27 cellular contexts compared by ENCODE assay signal in the genomic region with DNA sequence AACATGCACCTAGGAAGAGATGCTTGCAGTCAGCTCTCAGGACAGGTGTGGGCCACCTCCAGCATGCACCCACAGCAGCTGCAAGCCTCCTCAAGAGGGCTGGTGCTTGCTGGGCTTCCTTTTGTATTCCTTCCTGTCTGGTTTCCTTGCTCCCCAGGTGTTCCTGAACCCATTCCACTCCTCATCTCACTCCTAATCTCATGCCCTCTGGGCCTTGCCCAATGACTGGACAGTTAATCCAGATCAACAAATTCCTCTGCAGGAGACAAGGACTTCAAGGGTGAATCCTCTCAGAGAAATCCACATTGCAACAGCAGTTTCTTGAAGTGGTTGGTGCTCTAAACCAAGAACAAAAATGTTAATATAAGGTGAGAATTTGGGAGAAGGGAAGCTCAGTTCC. TPM values are rescaled to one million over a fixed set of nuclear protein-coding genes. Genes with fewer than 3 reads are reported as not detected.
DNase-seq lines count a peak whose midpoint lies in the region; ATAC-seq and TF ChIP-seq lines count a peak whose summit lies in the region.
"Had no signal": no experiment of that assay in that cellular context is flagged by ENCODE, and none has a peak within 500 bp of the region (broad histone marks: within the 10 kb centered on the region; RNA-seq: fewer than 3 reads in every experiment).

No MANE protein-coding gene starts in this region.

- POLR2A ChIA-PET in activated CD4-positive, alpha-beta memory T cell treated with anti-CD3 and anti-CD28 coated beads, Interleukin-2, amount 10 ng/mL, durations not matched to agents 7 days and 5 days (lab: Charles Lee): interaction anchor here (0.7 to 1.2 kb wide), 4 partner anchors 11 to 153 kb away, joined by 3 to 5 read pairs (median 4); no protein-coding TSS in a partner anchor
- POLR2A ChIA-PET in activated CD4-positive, alpha-beta memory T cell treated with anti-CD3 and anti-CD28 coated beads for 36 hours (lab: Charles Lee): no interaction called here
- POLR2A ChIA-PET in CD4-positive, alpha-beta T cell (lab: Charles Lee): interaction anchor here (0.6 to 1.8 kb wide), 8 partner anchors 12 to 118 kb away, joined by 3 to 8 read pairs (median 4); a partner anchor contains a TSS
- POLR2A ChIA-PET in activated CD8-positive, alpha-beta T cell treated with anti-CD3 and anti-CD28 coated beads, Interleukin-2, amount 10 ng/mL, durations not matched to agents 7 days and 5 days (lab: Charles Lee): interaction anchor here (0.6 to 2.2 kb wide), 4 partner anchors 30 to 85 kb away, joined by 3 to 9 read pairs (median 3); a partner anchor contains a TSS

- intact Hi-C loops in activated CD4-positive, alpha-beta memory T cell treated with anti-CD3 and anti-CD28 coated beads for 36 hours (cut with micrococcal nuclease): no loop called here
- intact Hi-C loops in CD4-positive, alpha-beta T cell (cut with DNase I, micrococcal nuclease): loop anchor here in 1 of 2 experiments (10.0 kb wide), 1 partner anchor 49 kb away; no protein-coding TSS in a partner anchor
- intact Hi-C loops in esophagus muscularis mucosa (cut with DNase I) (no loop called here), sigmoid colon (cut with DNase I) (no loop called here)

- H3K36me3 ChIP-seq in esophagus muscularis mucosa (no peaks in the 10 kb centered on the region), sigmoid colon (no peaks in the 10 kb centered on the region)
- H3K36me3 ChIP-seq: left lung, neutrophil, thyroid gland had no signal

- DNase-seq in activated CD4-positive, alpha-beta memory T cell treated with anti-CD3 and anti-CD28 coated beads, Interleukin-2, amount 10 ng/mL, durations not matched to agents 7 days and 5 days: no peak
- DNase-seq in activated CD4-positive, alpha-beta memory T cell treated with anti-CD3 and anti-CD28 coated beads for 36 hours: no peak
- DNase-seq in CD4-positive, alpha-beta T cell: no peak
- peak; percentile 21 for DNase-seq in activated CD8-positive, alpha-beta T cell treated with anti-CD3 and anti-CD28 coated beads, Interleukin-2, amount 10 ng/mL, durations not matched to agents 7 days and 5 days
- DNase-seq in esophagus muscularis mucosa (ENCODE audit: extremely low spot score): peak; percentile 45
- DNase-seq in stimulated activated CD4-positive, alpha-beta T cell treated with anti-CD3 and anti-CD28 coated beads, Interleukin-15, amount 100 ng/mL, for 24 hours: no peak
- no peak for DNase-seq in sigmoid colon
- DNase-seq: AML-193; cortex of kidney; EL; endodermal cell; glutamatergic neuron; left lung; NCI-H146; NCI-H226; NCI-H526 treated with DMSO at 0.1 percent for 48 hours; PC-3; posterior cingulate gyrus; right cardiac atrium; stimulated activated CD8-positive, alpha-beta memory T cell treated with anti-CD3 and anti-CD28 coated beads, Interleukin-4, amount 100 ng/mL, for 48 hours; T-helper 9 cell; thyroid gland had no signal

- TF ChIP-seq POLR2A in esophagus muscularis mucosa (IDR thresholded peaks at IDR 0.05; ENCODE audit: low read depth) (no peak), sigmoid colon (IDR thresholded peaks at IDR 0.05) (no peak)

- no peak for ATAC-seq in CD4-positive, alpha-beta T cell (ENCODE audit: poor library complexity)
- no peak for ATAC-seq in activated CD8-positive, alpha-beta T cell treated with anti-CD3 and anti-CD28 coated beads, Interleukin-2, amount 10 ng/mL, durations not matched to agents 7 days and 5 days
- no peak for ATAC-seq in HG03135 (IDR thresholded peaks at IDR 0.05; ENCODE audit: unreplicated experiment)
- ATAC-seq: activated naive CD4-positive, alpha-beta T cell treated with anti-CD3 and anti-CD28 coated beads, Interleukin-2, amount 50 U/mL, for 72 hours; left lung; PC-3; right cardiac atrium had no signal

- no peak overlapping the region for H3K4me3 Mint-ChIP-seq in activated CD4-positive, alpha-beta memory T cell treated with anti-CD3 and anti-CD28 coated beads, Interleukin-2, amount 10 ng/mL, durations not matched to agents 7 days and 5 days
- no peak overlapping the region for H3K4me3 Mint-ChIP-seq in activated CD4-positive, alpha-beta memory T cell treated with anti-CD3 and anti-CD28 coated beads for 36 hours
- H3K4me3 Mint-ChIP-seq in CD4-positive, alpha-beta T cell: peak overlapping the region; percentile 72
- no peak overlapping the region for H3K4me3 Mint-ChIP-seq in activated CD8-positive, alpha-beta T cell treated with anti-CD3 and anti-CD28 coated beads, Interleukin-2, amount 10 ng/mL, durations not matched to agents 7 days and 5 days
- H3K4me3 Mint-ChIP-seq: endodermal cell had no signal

- no peaks in the 10 kb centered on the region for H3K27me3 ChIP-seq in CD4-positive, alpha-beta T cell (ENCODE audit: control insufficient read depth, insufficient read depth, low read length)
- H3K27me3 ChIP-seq in esophagus muscularis mucosa (no peaks in the 10 kb centered on the region), sigmoid colon (no peaks in the 10 kb centered on the region)
- H3K27me3 ChIP-seq: left lung, neutrophil, thyroid gland had no signal

- peak overlapping the region; percentile 76 for H3K27ac Mint-ChIP-seq in activated CD4-positive, alpha-beta memory T cell treated with anti-CD3 and anti-CD28 coated beads, Interleukin-2, amount 10 ng/mL, durations not matched to agents 7 days and 5 days
- H3K27ac Mint-ChIP-seq in activated CD4-positive, alpha-beta memory T cell treated with anti-CD3 and anti-CD28 coated beads for 36 hours: no peak overlapping the region
- peak overlapping the region; percentile 80 for H3K27ac Mint-ChIP-seq in CD4-positive, alpha-beta T cell
- peak overlapping the region; percentile 56 for H3K27ac Mint-ChIP-seq in activated CD8-positive, alpha-beta T cell treated with anti-CD3 and anti-CD28 coated beads, Interleukin-2, amount 10 ng/mL, durations not matched to agents 7 days and 5 days
- H3K27ac Mint-ChIP-seq: endodermal cell had no signal

- no peaks in the 10 kb centered on the region for H3K27me3 Mint-ChIP-seq in activated CD4-positive, alpha-beta memory T cell treated with anti-CD3 and anti-CD28 coated beads, Interleukin-2, amount 10 ng/mL, durations not matched to agents 7 days and 5 days
- no peaks in the 10 kb centered on the region for H3K27me3 Mint-ChIP-seq in activated CD4-positive, alpha-beta memory T cell treated with anti-CD3 and anti-CD28 coated beads for 36 hours
- H3K27me3 Mint-ChIP-seq in CD4-positive, alpha-beta T cell: no peaks in the 10 kb centered on the region
- no peaks in the 10 kb centered on the region for H3K27me3 Mint-ChIP-seq in activated CD8-positive, alpha-beta T cell treated with anti-CD3 and anti-CD28 coated beads, Interleukin-2, amount 10 ng/mL, durations not matched to agents 7 days and 5 days (ENCODE audit: low read depth)

- no peaks in the 10 kb centered on the region for H3K9me3 Mint-ChIP-seq in activated CD4-positive, alpha-beta memory T cell treated with anti-CD3 and anti-CD28 coated beads, Interleukin-2, amount 10 ng/mL, durations not matched to agents 7 days and 5 days
- H3K9me3 Mint-ChIP-seq in activated CD4-positive, alpha-beta memory T cell treated with anti-CD3 and anti-CD28 coated beads for 36 hours: no peaks in the 10 kb centered on the region
- H3K9me3 Mint-ChIP-seq in CD4-positive, alpha-beta T cell: no peaks in the 10 kb centered on the region
- H3K9me3 Mint-ChIP-seq in activated CD8-positive, alpha-beta T cell treated with anti-CD3 and anti-CD28 coated beads, Interleukin-2, amount 10 ng/mL, durations not matched to agents 7 days and 5 days (ENCODE audit: insufficient read depth): no peaks in the 10 kb centered on the region
- H3K9me3 Mint-ChIP-seq: endodermal cell had no signal

- H3K4me3 ChIP-seq in esophagus muscularis mucosa (no peak overlapping the region), sigmoid colon (no peak overlapping the region)
- H3K4me3 ChIP-seq: left lung, SK-N-MC, thyroid gland had no signal

- no peak for TF ChIP-seq CTCF in CD4-positive, alpha-beta T cell (IDR thresholded peaks at IDR 0.05)
- TF ChIP-seq CTCF in esophagus muscularis mucosa (IDR thresholded peaks at IDR 0.05): no peak
- no peak for TF ChIP-seq CTCF in sigmoid colon (IDR thresholded peaks at IDR 0.05)

- H3K4me1 ChIP-seq in esophagus muscularis mucosa: peaks cover 0 to 12% (median 9%) of the 10 kb centered on the region in 4 donors
- H3K4me1 ChIP-seq in sigmoid colon: peaks cover 0 to 15% (median 9%) of the 10 kb centered on the region in 4 donors
- H3K4me1 ChIP-seq: left lung had no signal

- peaks cover 99% of the 10 kb centered on the region for H3K4me1 Mint-ChIP-seq in activated CD4-positive, alpha-beta memory T cell treated with anti-CD3 and anti-CD28 coated beads, Interleukin-2, amount 10 ng/mL, durations not matched to agents 7 days and 5 days
- H3K4me1 Mint-ChIP-seq in activated CD4-positive, alpha-beta memory T cell treated with anti-CD3 and anti-CD28 coated beads for 36 hours (ENCODE audit: low read depth): peaks cover 99% of the 10 kb centered on the region
- H3K4me1 Mint-ChIP-seq in CD4-positive, alpha-beta T cell (ENCODE audit: low read depth): peaks cover 99% of the 10 kb centered on the region
- H3K4me1 Mint-ChIP-seq in activated CD8-positive, alpha-beta T cell treated with anti-CD3 and anti-CD28 coated beads, Interleukin-2, amount 10 ng/mL, durations not matched to agents 7 days and 5 days (ENCODE audit: low read depth): peaks cover 96% of the 10 kb centered on the region

- no peaks in the 10 kb centered on the region for H3K9me3 ChIP-seq in CD4-positive, alpha-beta T cell (ENCODE audit: control insufficient read depth, low read length)
- H3K9me3 ChIP-seq in esophagus muscularis mucosa: no peaks in the 10 kb centered on the region
- H3K9me3 ChIP-seq in sigmoid colon: no peaks in the 10 kb centered on the region
- H3K9me3 ChIP-seq: left lung, neutrophil, thyroid gland had no signal

- H3K27ac ChIP-seq in CD4-positive, alpha-beta T cell (ENCODE audit: low read depth, low read length): peak overlapping the region; percentile 34
- H3K27ac ChIP-seq in esophagus muscularis mucosa (replicated peaks in 1 of 4): no peak overlapping the region
- no peak overlapping the region for H3K27ac ChIP-seq in sigmoid colon
- H3K27ac ChIP-seq: left lung, neutrophil, SK-N-MC, thyroid gland had no signal

- CTCF ChIA-PET in activated CD4-positive, alpha-beta memory T cell treated with anti-CD3 and anti-CD28 coated beads, Interleukin-2, amount 10 ng/mL, durations not matched to agents 7 days and 5 days (lab: Charles Lee): interaction anchor here (1.0 to 1.4 kb wide), 3 partner anchors 30 to 166 kb away, joined by 3 read pairs; no protein-coding TSS in a partner anchor
- CTCF ChIA-PET in activated CD4-positive, alpha-beta memory T cell treated with anti-CD3 and anti-CD28 coated beads for 36 hours (lab: Charles Lee): interaction anchor here (0.6 to 5.3 kb wide), 4 partner anchors 8 to 166 kb away, joined by 3 to 22 read pairs (median 6); no protein-coding TSS in a partner anchor
- CTCF ChIA-PET in CD4-positive, alpha-beta T cell (lab: Charles Lee): interaction anchor here (1.2 to 3.6 kb wide), 4 partner anchors 30 to 174 kb away, joined by 3 to 20 read pairs (median 4); a partner anchor contains a TSS
- CTCF ChIA-PET in activated CD8-positive, alpha-beta T cell treated with anti-CD3 and anti-CD28 coated beads, Interleukin-2, amount 10 ng/mL, durations not matched to agents 7 days and 5 days (lab: Charles Lee): interaction anchor here (0.9 to 4.9 kb wide), 8 partner anchors 27 to 166 kb away, joined by 3 to 21 read pairs (median 5); a partner anchor contains a TSS

- H3K36me3 Mint-ChIP-seq in activated CD4-positive, alpha-beta memory T cell treated with anti-CD3 and anti-CD28 coated beads, Interleukin-2, amount 10 ng/mL, durations not matched to agents 7 days and 5 days (ENCODE audit: low read depth): peaks cover 96% of the 10 kb centered on the region
- H3K36me3 Mint-ChIP-seq in activated CD4-positive, alpha-beta memory T cell treated with anti-CD3 and anti-CD28 coated beads for 36 hours: peaks cover 72% of the 10 kb centered on the region
- H3K36me3 Mint-ChIP-seq in CD4-positive, alpha-beta T cell (ENCODE audit: low read depth): peaks cover 97% of the 10 kb centered on the region
- H3K36me3 Mint-ChIP-seq in activated CD8-positive, alpha-beta T cell treated with anti-CD3 and anti-CD28 coated beads, Interleukin-2, amount 10 ng/mL, durations not matched to agents 7 days and 5 days (ENCODE audit: low read depth): peaks cover 96% of the 10 kb centered on the region

- TF ChIP-seq EP300 in esophagus muscularis mucosa (IDR thresholded peaks at IDR 0.05) (no peak), sigmoid colon (IDR thresholded peaks at IDR 0.05) (no peak)

RNA-seq across cellular contexts. Expression of a gene that starts 30.7 kb away (rescaled TPM):
- total RNA-seq in activated CD4-positive, alpha-beta memory T cell treated with anti-CD3 and anti-CD28 coated beads, Interleukin-2, amount 10 ng/mL, durations not matched to agents 7 days and 5 days: 100 to 1,000 TPM; 200 to 208 TPM
- total RNA-seq in activated CD4-positive, alpha-beta memory T cell treated with anti-CD3 and anti-CD28 coated beads for 36 hours: 100 to 1,000 TPM; 167 to 174 TPM
- total RNA-seq in CD4-positive, alpha-beta T cell: 10 to 100 TPM; 66.6 to 69.7 TPM
- 100 to 1,000 TPM; 161 to 165 TPM for total RNA-seq in activated CD8-positive, alpha-beta T cell treated with anti-CD3 and anti-CD28 coated beads, Interleukin-2, amount 10 ng/mL, durations not matched to agents 7 days and 5 days
- total RNA-seq in esophagus muscularis mucosa (under 1 TPM; 0.29 to 0.99 (median 0.66) TPM), sigmoid colon (under 1 TPM in 3 of 4 donors, not detected in 1; 0.33 to 0.71 (median 0.54) TPM)
- 1 to 10 TPM in 2 of 3 donors, not detected in 1; 1.2 to 3.6 TPM for polyA plus RNA-seq in sigmoid colon
- total RNA-seq: A673, PC-3 had no signal

Comparison
In these comparisons a context has a peak if more than half of its experiments do, and no peak if none do; other contexts are left out.
1. DNase-seq: peak in activated CD8-positive, alpha-beta T cell treated with anti-CD3 and anti-CD28 coated beads, Interleukin-2, amount 10 ng/mL, durations not matched to agents 7 days and 5 days (single experiment) and esophagus muscularis mucosa (single experiment); none in activated CD4-positive, alpha-beta memory T cell treated with anti-CD3 and anti-CD28 coated beads, Interleukin-2, amount 10 ng/mL, durations not matched to agents 7 days and 5 days (single experiment), activated CD4-positive, alpha-beta memory T cell treated with anti-CD3 and anti-CD28 coated beads for 36 hours (single experiment), CD4-positive, alpha-beta T cell (0 of 10), stimulated activated CD4-positive, alpha-beta T cell treated with anti-CD3 and anti-CD28 coated beads, Interleukin-15, amount 100 ng/mL, for 24 hours (single experiment) and sigmoid colon (single experiment).
2. RNA of a gene that starts 30.7 kb away (total RNA-seq): 200 to 208 TPM in activated CD4-positive, alpha-beta memory T cell treated with anti-CD3 and anti-CD28 coated beads, Interleukin-2, amount 10 ng/mL, durations not matched to agents 7 days and 5 days, 167 to 174 TPM in activated CD4-positive, alpha-beta memory T cell treated with anti-CD3 and anti-CD28 coated beads for 36 hours, 161 to 165 TPM in activated CD8-positive, alpha-beta T cell treated with anti-CD3 and anti-CD28 coated beads, Interleukin-2, amount 10 ng/mL, durations not matched to agents 7 days and 5 days and 66.6 to 69.7 TPM in CD4-positive, alpha-beta T cell; 0.29 to 0.99 TPM in esophagus muscularis mucosa and 0.33 to 0.71 TPM in sigmoid colon; every median in the first group is over 10 times any median in the second.